ENCODE assay signal across 9 cellular contexts in genomic region chr1:114979278-114979891, GRCh38. TPM values are rescaled to one million over a fixed set of nuclear protein-coding genes. Genes with fewer than 3 reads are reported as not detected.
DNase-seq lines count a peak whose midpoint lies in the region; ATAC-seq, FAIRE-seq and TF ChIP-seq lines count a peak whose summit lies in the region.
"Had no signal": no experiment of that assay in that cellular context is flagged by ENCODE, and none has a peak within 500 bp of the region (broad histone marks: within the 10 kb centered on the region; RNA-seq: fewer than 3 reads in every experiment).

No MANE protein-coding gene starts in this region.

- no peaks in the 10 kb centered on the region for H3K4me1 ChIP-seq in right lobe of liver

- H3K4me3 ChIP-seq in AG04450 (ENCODE audit: low read depth, low read length): no peak overlapping the region
- H3K4me3 ChIP-seq in choroid plexus epithelial cell (ENCODE audit: low read depth, low read length): no peak overlapping the region
- no peak overlapping the region for H3K4me3 ChIP-seq in right lobe of liver

- H3K27me3 ChIP-seq in AG04450 (ENCODE audit: control insufficient read depth, insufficient read depth, low read length) (no peaks in the 10 kb centered on the region), right lobe of liver (no peaks in the 10 kb centered on the region)

- ATAC-seq in right lobe of liver: peak; percentile 72 to 82 (median 74)
- no peak for ATAC-seq in HG03135 (IDR thresholded peaks at IDR 0.05; ENCODE audit: unreplicated experiment)

- FAIRE-seq in GM18507 (lab: Jason Lieb, UNC): peak; percentile 77

- intact Hi-C loops in right lobe of liver (cut with DNase I): no loop called here

- no peak for TF ChIP-seq POLR2A in right lobe of liver (IDR thresholded peaks at IDR 0.05)

- CTCF ChIA-PET in AG04450 (lab: Charles Lee): interaction anchor here (0.6 to 2.2 kb wide), 26 partner anchors 8 to 693 kb away, joined by 3 to 39 read pairs (median 4); no protein-coding TSS in a partner anchor

- H3K27ac ChIP-seq in AG04450 (ENCODE audit: low read depth, low read length) (no peak overlapping the region), right lobe of liver (no peak overlapping the region)

- peak; percentile 77 for TF ChIP-seq CTCF in AG04450 (IDR thresholded peaks at IDR 0.05; ENCODE audit: low read depth, low read length)
- peak; percentile 74 for TF ChIP-seq CTCF in choroid plexus epithelial cell (conservative IDR thresholded peaks at IDR 0.05; ENCODE audit: low read depth, low read length)
- peak; percentile 77 to 88 (median 83) for TF ChIP-seq CTCF in right lobe of liver (IDR thresholded peaks at IDR 0.05)

- no peaks in the 10 kb centered on the region for H3K9me3 ChIP-seq in AG04450 (ENCODE audit: control insufficient read depth, insufficient read depth, low read length)
- peaks cover 0 to 5% (median 0%) of the 10 kb centered on the region in 4 donors for H3K9me3 ChIP-seq in right lobe of liver

- POLR2A ChIA-PET in AG04450 (lab: Yijun Ruan, JAX): no interaction called here

- DNase-seq in AG04450 (ENCODE audit: low read depth, low spot score) (peak; percentile 13), GM18507 (ENCODE audit: extremely low spot score, insufficient read length, low read depth) (no peak), NCI-H2107 treated with DMSO at 0.1 percent for 48 hours (lab: John Stamatoyannopoulos, UW; ENCODE audit: unreplicated experiment) (peak; percentile 41), choroid plexus epithelial cell (ENCODE audit: low read depth) (peak; percentile 75), right lobe of liver (peak in 1 of 3 donors; percentile 60)
- DNase-seq in activated CD4-positive, CD25-positive, alpha-beta regulatory T cell treated with anti-CD3 and anti-CD28 coated beads, Interleukin-2, amount 50 U/mL, for 72 hours: peak; percentile 56
- peak; percentile 26 to 37 (median 29) for DNase-seq in stimulated activated CD4-positive, alpha-beta T cell treated with anti-CD3 and anti-CD28 coated beads, TNF-alpha, amount 100 ng/mL, for 4 hours (ENCODE audit: low read depth in 3 of 3)

- 23% methylated on average over 4 of the region's 4 CpGs for WGBS in right lobe of liver (ENCODE audit: insufficient coverage, low coverage, low lambda C conversion rate, missing lambda C conversion rate)

- H3K36me3 ChIP-seq in right lobe of liver: no peaks in the 10 kb centered on the region

RNA-seq across cellular contexts. Expression of gene TSHB, which starts 50.2 kb away (rescaled TPM):
- not detected in 2 replicates for polyA plus RNA-seq in AG04450 (2011; rRNA removed)
- polyA minus RNA-seq in AG04450 (2011; rRNA and poly(A)+ RNA removed): not detected in 2 replicates
- total RNA-seq in right lobe of liver: not detected
- total RNA-seq: urinary bladder had no signal
- polyA plus RNA-seq: urinary bladder had no signal
